1 cellular context compared by ENCODE assay signal in genomic region chr22:45200862-45201511, GRCh38.
A peak's percentile ranks its signal among the peaks of the same experiment; 100 is the strongest.
TF ChIP-seq lines count a peak whose summit lies in the region.

No MANE protein-coding gene starts in this region.

TF ChIP-seq in IMR-90, 13 proteins besides CTCF, POLR2A, EP300 and RAD21 (continued from another document):
- TF ChIP-seq USF2 (IDR thresholded peaks at IDR 0.05; ENCODE audit: low read depth, low read length) (no peak), MXI1 (IDR thresholded peaks at IDR 0.05; ENCODE audit: borderline replicate concordance, low read depth, low read length) (peak; percentile 25; the same call in 1 of the 2 replicates), ELK1 (IDR thresholded peaks at IDR 0.05; ENCODE audit: borderline replicate concordance, low read depth, low read length) (no peak), BHLHE40 (IDR thresholded peaks at IDR 0.05; ENCODE audit: low read depth, low read length) (peak; percentile 69), RCOR1 (IDR thresholded peaks at IDR 0.05; ENCODE audit: insufficient replicate concordance, low read length) (peak; percentile 81), CEBPB (IDR thresholded peaks at IDR 0.05; ENCODE audit: low read depth, low read length) (no peak), FOS (IDR thresholded peaks at IDR 0.05; ENCODE audit: low read depth, low read length) (peak; percentile 92)
